ENCODE assay signal across 20 cellular contexts in the genomic region with DNA sequence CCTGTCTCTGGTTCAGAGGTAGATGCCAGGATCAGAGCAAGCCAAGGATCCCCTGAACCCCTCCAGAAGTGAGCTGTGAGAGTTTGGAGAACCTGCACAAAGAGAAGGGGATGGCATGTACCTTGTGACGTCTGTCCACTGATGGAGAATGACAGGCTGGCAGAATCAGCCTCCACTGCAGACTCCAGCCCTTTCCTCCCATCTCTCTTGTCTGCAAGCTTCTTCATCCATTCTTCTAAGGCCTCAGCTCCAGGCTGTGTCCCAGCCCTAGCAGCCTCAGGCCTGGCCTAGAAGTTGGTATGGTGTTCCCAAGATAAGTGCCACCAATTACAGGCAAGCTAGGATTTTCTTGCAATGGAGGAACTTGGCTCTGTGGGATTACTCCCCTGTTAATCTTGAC. TPM values are rescaled to one million over a fixed set of nuclear protein-coding genes. Genes with fewer than 3 reads are reported as not detected.
"Had no signal": no experiment of that assay in that cellular context is flagged by ENCODE, and none has a peak within 500 bp of the region (broad histone marks: within the 10 kb centered on the region; RNA-seq: fewer than 3 reads in every experiment).

No MANE protein-coding gene starts in this region.

- H3K4me1 ChIP-seq: pancreas had no signal

- H3K27me3 ChIP-seq: neutrophil, pancreas, tibial nerve had no signal

- H3K27ac ChIP-seq: neutrophil, pancreas, psoas muscle had no signal

- ATAC-seq: effector memory CD8-positive, alpha-beta T cell; natural killer cell had no signal

- DNase-seq: activated CD4-positive, alpha-beta memory T cell treated with anti-CD3 and anti-CD28 coated beads, Interleukin-2, amount 10 ng/mL, durations not matched to agents 7 days and 5 days; activated CD4-positive, alpha-beta T cell treated with anti-CD3 and anti-CD28 coated beads for 48 hours; activated effector memory CD4-positive, alpha-beta T cell treated with Interleukin-2 at 50 U/mL for 16 hours; activated naive CD4-positive, alpha-beta T cell treated with anti-CD3 and anti-CD28 coated beads for 36 hours; activated naive CD8-positive, alpha-beta T cell treated with anti-CD3 and anti-CD28 coated beads, Interleukin-2, amount 10 ng/mL, durations not matched to agents 7 days and 5 days; activated T-cell treated with anti-CD3 and anti-CD28 coated beads, Interleukin-2, amount 50 U/mL, for 72 hours; amygdala; effector memory CD8-positive, alpha-beta T cell; left ventricle myocardium superior; midbrain; natural killer cell; pancreas; psoas muscle; right cardiac atrium; stimulated activated CD4-positive, alpha-beta T cell treated with anti-CD3 and anti-CD28 coated beads, Interleukin-12 subunit alpha, Interleukin-12 subunit beta, amount 100 ng/mL, for 4 hours; stimulated activated CD4-positive, alpha-beta T cell treated with anti-CD3 and anti-CD28 coated beads, Interleukin-4, amount 100 ng/mL, for 4 hours had no signal

- H3K36me3 ChIP-seq: neutrophil, pancreas had no signal

- FAIRE-seq: endothelial cell of umbilical vein, pancreas had no signal

- H3K4me3 ChIP-seq: pancreas, psoas muscle had no signal

- H3K9me3 ChIP-seq: neutrophil, pancreas, psoas muscle, tibial nerve had no signal

RNA-seq across cellular contexts. Expression of a gene that starts 8.6 kb away (rescaled TPM):
- total RNA-seq: activated CD4-positive, alpha-beta memory T cell treated with anti-CD3 and anti-CD28 coated beads, Interleukin-2, amount 10 ng/mL, durations not matched to agents 7 days and 5 days; activated naive CD4-positive, alpha-beta T cell treated with anti-CD3 and anti-CD28 coated beads for 36 hours; activated naive CD8-positive, alpha-beta T cell treated with anti-CD3 and anti-CD28 coated beads, Interleukin-2, amount 10 ng/mL, durations not matched to agents 7 days and 5 days; natural killer cell; T-helper 2 cell treated with Interferon-gamma antibody and Interleukin-4, amounts not matched to agents 100 ng/mL and 5 ng/mL, for 36 hours had no signal
